ENCODE assay signal across 8 cellular contexts in genomic region chr5:82165740-82166530, GRCh38.
DNase-seq lines count a peak whose midpoint lies in the region; ATAC-seq, FAIRE-seq and TF ChIP-seq lines count a peak whose summit lies in the region.

No MANE protein-coding gene starts in this region.

- H2AFZ ChIP-seq in SU-DHL-6 (ENCODE audit: low read depth, low read length, severe bottlenecking) = no peak overlapping the region

- H3K9me3 Mint-ChIP-seq in stimulated activated memory B cell treated with anti-CD40 and anti-IgM and Interleukin-4, amounts not matched to agents 10 μg/mL and 1 μg/mL and 100 μg/mL, for 72 hours = no peaks in the 10 kb centered on the region

- H3K9me2 ChIP-seq in SU-DHL-6 (replicated peaks; ENCODE audit: insufficient read depth, low read length) = no peaks in the 10 kb centered on the region

- no peaks in the 10 kb centered on the region for H4K20me1 ChIP-seq in SU-DHL-6 (ENCODE audit: low read depth, low read length)

- H3K27ac Mint-ChIP-seq in stimulated activated memory B cell treated with anti-CD40 and anti-IgM and Interleukin-4, amounts not matched to agents 10 μg/mL and 1 μg/mL and 100 μg/mL, for 72 hours = no peak overlapping the region

- no peak overlapping the region for H3K4me2 ChIP-seq in SU-DHL-6 (ENCODE audit: low read depth, low read length, poor library complexity, severe bottlenecking)

- H3F3A ChIP-seq in SU-DHL-6 (ENCODE audit: insufficient read depth) = no peaks in the 10 kb centered on the region

- no peak overlapping the region for H3K9ac ChIP-seq in SU-DHL-6 (ENCODE audit: low read length)

- no peaks in the 10 kb centered on the region for H3K36me3 ChIP-seq in SU-DHL-6 (ENCODE audit: low read length)

- ATAC-seq in GM18505 (IDR thresholded peaks at IDR 0.05; ENCODE audit: unreplicated experiment) (peak; percentile 82), HG02938 (IDR thresholded peaks at IDR 0.05; ENCODE audit: unreplicated experiment) (peak; percentile 88)
- ATAC-seq in stimulated activated memory B cell treated with anti-CD40 and anti-IgM and Interleukin-4, amounts not matched to agents 10 μg/mL and 1 μg/mL and 100 μg/mL, for 72 hours = peak; percentile 74

- H3K27ac ChIP-seq in SU-DHL-6 (ENCODE audit: low read depth, low read length) = no peak overlapping the region
- H3K27ac ChIP-seq in layer of hippocampus (ENCODE audit: low read depth, low read length) = peak overlapping the region; percentile 5

- H3K4me3 ChIP-seq in SU-DHL-6 (ENCODE audit: insufficient read depth, low read length, poor library complexity, severe bottlenecking) = no peak overlapping the region

- FAIRE-seq in colon (lab: Jason Lieb, UNC) = peak; percentile 28

- H3K27me3 ChIP-seq in SU-DHL-6 (ENCODE audit: low read length) (no peaks in the 10 kb centered on the region), layer of hippocampus (ENCODE audit: control insufficient read depth, insufficient read depth, low read length) (no peaks in the 10 kb centered on the region)

- TF ChIP-seq CTCF in SU-DHL-6 (IDR thresholded peaks at IDR 0.05; ENCODE audit: insufficient read depth, low read length, poor library complexity, severe bottlenecking) = peak; percentile 53

- H3K9me3 ChIP-seq in SU-DHL-6 (ENCODE audit: insufficient read depth, low read length) = no peaks in the 10 kb centered on the region

- no peaks in the 10 kb centered on the region for H3K27me3 Mint-ChIP-seq in stimulated activated memory B cell treated with anti-CD40 and anti-IgM and Interleukin-4, amounts not matched to agents 10 μg/mL and 1 μg/mL and 100 μg/mL, for 72 hours

- H3K79me2 ChIP-seq in SU-DHL-6 (ENCODE audit: insufficient read depth, low read length) = no peaks in the 10 kb centered on the region

- peaks cover 6% of the 10 kb centered on the region for H3K36me3 Mint-ChIP-seq in stimulated activated memory B cell treated with anti-CD40 and anti-IgM and Interleukin-4, amounts not matched to agents 10 μg/mL and 1 μg/mL and 100 μg/mL, for 72 hours

- peaks cover 6% of the 10 kb centered on the region for H3K4me1 Mint-ChIP-seq in stimulated activated memory B cell treated with anti-CD40 and anti-IgM and Interleukin-4, amounts not matched to agents 10 μg/mL and 1 μg/mL and 100 μg/mL, for 72 hours

- no peak overlapping the region for H3K4me3 Mint-ChIP-seq in stimulated activated memory B cell treated with anti-CD40 and anti-IgM and Interleukin-4, amounts not matched to agents 10 μg/mL and 1 μg/mL and 100 μg/mL, for 72 hours

- TF ChIP-seq POLR2A in GM18505 (IDR thresholded peaks at IDR 0.05; ENCODE audit: borderline replicate concordance, extremely low read depth, insufficient read depth, insufficient read length) = no peak

- DNase-seq in Ammon's horn (ENCODE audit: low spot score) (peak; percentile 96), NCI-H1436 treated with DMSO at 0.1 percent for 48 hours (lab: John Stamatoyannopoulos, UW) (peak; percentile 87)
